16 cellular contexts compared by ENCODE assay signal in the genomic region with DNA sequence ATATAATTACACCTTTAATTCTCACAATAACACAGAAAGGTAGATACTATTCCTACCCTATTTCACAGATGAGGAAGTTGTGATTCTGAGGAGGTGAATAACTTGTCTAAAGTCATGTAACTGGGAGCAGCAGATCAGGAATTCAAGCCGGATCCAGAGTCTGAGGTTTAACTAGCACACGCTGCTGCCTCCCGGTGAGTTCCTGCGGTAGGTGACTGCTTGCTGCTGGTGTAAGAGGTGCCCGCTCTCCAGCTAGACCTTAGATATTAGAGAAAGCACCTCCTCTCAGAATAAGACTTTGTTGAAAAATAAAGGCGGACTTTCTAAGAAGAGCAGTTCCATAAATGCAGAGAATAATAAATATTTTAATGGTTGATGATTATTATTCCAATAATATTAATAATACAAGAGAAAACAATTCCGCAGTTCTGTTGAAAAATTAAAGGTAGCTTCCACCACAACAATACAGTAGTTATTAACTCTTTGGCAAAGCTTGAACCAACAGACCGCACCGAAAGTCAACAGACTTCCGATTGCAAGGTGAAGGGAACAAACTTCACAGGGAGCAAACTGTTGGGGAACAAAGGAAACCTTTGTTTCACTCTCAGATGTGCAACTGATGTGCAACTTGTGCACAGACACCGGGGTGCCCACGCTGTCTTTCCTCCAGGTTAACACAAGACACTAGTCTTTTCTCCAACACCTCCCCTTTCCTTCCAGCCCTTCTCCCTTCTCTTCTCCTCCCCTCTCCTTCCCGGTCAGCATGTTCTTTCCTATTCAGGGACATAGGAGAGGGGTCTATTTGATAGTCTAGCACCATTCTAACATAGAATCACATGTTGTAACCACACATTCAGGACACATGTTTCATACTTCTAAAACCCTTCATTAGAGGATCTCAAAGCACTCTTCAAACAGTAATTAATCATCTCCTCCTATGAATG.
DNase-seq lines count a peak whose midpoint lies in the region; ATAC-seq and TF ChIP-seq lines count a peak whose summit lies in the region.
"Had no signal": no experiment of that assay in that cellular context is flagged by ENCODE, and none has a peak within 500 bp of the region (broad histone marks: within the 10 kb centered on the region; RNA-seq: fewer than 3 reads in every experiment).

No MANE protein-coding gene starts in this region.

- POLR2A ChIA-PET in MCF 10A (lab: Yijun Ruan, JAX) = interaction anchor here (0.6 kb wide), 1 partner anchor 22 kb away, joined by 3 read pairs; no protein-coding TSS in a partner anchor
- POLR2A ChIA-PET in CD4-positive, alpha-beta memory T cell (lab: Charles Lee; ENCODE audit: partially characterized antibody) = no interaction called here

- H3K27ac Mint-ChIP-seq in MCF 10A (ENCODE audit: low read depth, unreplicated experiment) = no peak overlapping the region
- H3K27ac Mint-ChIP-seq in CD4-positive, alpha-beta memory T cell = peak overlapping the region in 1 of 7 donors; percentile 54
- H3K27ac Mint-ChIP-seq: activated CD8-positive, alpha-beta memory T cell treated with anti-CD3 and anti-CD28 coated beads, Interleukin-2, amount 10 ng/mL, durations not matched to agents 7 days and 5 days; T-helper 17 cell had no signal

- 9% methylated on average over 13 of the region's 13 CpGs for WGBS in mammary epithelial cell (ENCODE audit: low coverage, missing lambda C conversion rate)

- DNase-seq in mammary epithelial cell (peak; percentile 42), MCF 10A (ENCODE audit: unreplicated experiment) (no peak), mucosa of descending colon (peak in 2 of 3 donors; percentile 39 to 40), NCI-H510A (lab: John Stamatoyannopoulos, UW) (no peak), SKM-1 (lab: John Stamatoyannopoulos, UW; ENCODE audit: unreplicated experiment) (no peak)
- no peak for DNase-seq in CD4-positive, alpha-beta memory T cell
- DNase-seq: activated CD8-positive, alpha-beta memory T cell treated with anti-CD3 and anti-CD28 coated beads, Interleukin-2, amount 10 ng/mL, durations not matched to agents 7 days and 5 days; activated effector memory CD4-positive, alpha-beta T cell treated with Interleukin-2 at 50 U/mL for 16 hours; central memory CD4-positive, alpha-beta T cell; effector memory CD4-positive, alpha-beta T cell; islet precursor cell; NCI-H2171 treated with DMSO at 0.1 percent for 48 hours; right lobe of liver; stimulated activated CD4-positive, alpha-beta T cell treated with anti-CD3 and anti-CD28 coated beads, Interleukin-1b, Interleukin-23, amount 100 ng/mL, for 48 hours; T-helper 17 cell had no signal

- H3K36me3 ChIP-seq in mammary epithelial cell (ENCODE audit: insufficient read depth, low read length) = no peaks in the 10 kb centered on the region
- no peaks in the 10 kb centered on the region for H3K36me3 ChIP-seq in mucosa of descending colon (ENCODE audit: low read depth)
- no peaks in the 10 kb centered on the region for H3K36me3 ChIP-seq in CD4-positive, alpha-beta memory T cell (ENCODE audit: insufficient read depth, low read length)
- H3K36me3 ChIP-seq: right lobe of liver had no signal

- H2AFZ ChIP-seq in mammary epithelial cell (ENCODE audit: low read depth, low read length) = peak overlapping the region; percentile 82

- no peaks in the 10 kb centered on the region for H4K20me1 ChIP-seq in mammary epithelial cell (ENCODE audit: insufficient read depth, low read length)

- H3K4me2 ChIP-seq in mammary epithelial cell (ENCODE audit: insufficient read depth, low read depth, low read length) = peak overlapping the region; percentile 58

- H3K9me3 Mint-ChIP-seq in MCF 10A (ENCODE audit: unreplicated experiment) = no peaks in the 10 kb centered on the region
- H3K9me3 Mint-ChIP-seq in CD4-positive, alpha-beta memory T cell = peaks cover 0 to 3% (median 0%) of the 10 kb centered on the region in 8 donors

- no peak overlapping the region for H3K4me3 Mint-ChIP-seq in MCF 10A (ENCODE audit: unreplicated experiment)
- H3K4me3 Mint-ChIP-seq in CD4-positive, alpha-beta memory T cell = no peak overlapping the region
- H3K4me3 Mint-ChIP-seq: activated CD8-positive, alpha-beta memory T cell treated with anti-CD3 and anti-CD28 coated beads, Interleukin-2, amount 10 ng/mL, durations not matched to agents 7 days and 5 days; T-helper 17 cell had no signal

- dilution Hi-C loops in mammary epithelial cell (cut with HindIII; ENCODE audit: low sequenced_read_pairs) = no loop called here

- no TSS peak for BruUV-seq in mammary epithelial cell (replicated peaks; lab: Mats Ljungman, UMichigan)
- BruUV-seq in MCF 10A (replicated peaks; lab: Mats Ljungman, UMichigan) = no TSS peak

- peaks cover 3% of the 10 kb centered on the region for H3K27me3 Mint-ChIP-seq in MCF 10A (ENCODE audit: insufficient read depth, unreplicated experiment)
- no peaks in the 10 kb centered on the region for H3K27me3 Mint-ChIP-seq in CD4-positive, alpha-beta memory T cell
- H3K27me3 Mint-ChIP-seq: T-helper 17 cell had no signal

- CTCF ChIA-PET in mammary epithelial cell (lab: Charles Lee; ENCODE audit: low non-redundant PET) = interaction anchor here (0.6 kb wide), 1 partner anchor 26 kb away, joined by 5 read pairs; no protein-coding TSS in a partner anchor
- CTCF ChIA-PET in MCF 10A (lab: Yijun Ruan, JAX) = no interaction called here
- CTCF ChIA-PET in CD4-positive, alpha-beta memory T cell (lab: Charles Lee; ENCODE audit: partially characterized antibody) = no interaction called here

- intact Hi-C loops in mammary epithelial cell (cut with micrococcal nuclease) (loop anchor here (5.0 kb wide), 1 partner anchor 177 kb away; no protein-coding TSS in a partner anchor), MCF 10A (cut with micrococcal nuclease) (no loop called here), mucosa of descending colon (cut with DNase I, micrococcal nuclease) (no loop called here)
- intact Hi-C loops in CD4-positive, alpha-beta memory T cell (cut with micrococcal nuclease) = no loop called here

- H3K36me3 Mint-ChIP-seq in MCF 10A (ENCODE audit: insufficient read depth, unreplicated experiment) = no peaks in the 10 kb centered on the region
- no peaks in the 10 kb centered on the region for H3K36me3 Mint-ChIP-seq in CD4-positive, alpha-beta memory T cell
- H3K36me3 Mint-ChIP-seq: activated CD8-positive, alpha-beta memory T cell treated with anti-CD3 and anti-CD28 coated beads, Interleukin-2, amount 10 ng/mL, durations not matched to agents 7 days and 5 days had no signal

- peak in 1 of 2 donors; percentile 28 for TF ChIP-seq CTCF in mammary epithelial cell (conservative IDR thresholded peaks at IDR 0.05 in 1 of 2, IDR thresholded peaks at IDR 0.05 in 1 of 2; ENCODE audit: extremely low read depth in 1 of 2, insufficient read depth in 1 of 2, low read depth in 1 of 2, low read length in 2 of 2)
- no peak for TF ChIP-seq CTCF in MCF 10A (IDR thresholded peaks at IDR 0.05; ENCODE audit: unreplicated experiment)
- TF ChIP-seq CTCF in VCaP (conservative IDR thresholded peaks at IDR 0.05) = peak; percentile 38
- TF ChIP-seq CTCF in mucosa of descending colon (IDR thresholded peaks at IDR 0.05) = no peak

- H3K4me3 ChIP-seq in mammary epithelial cell (replicated peaks in 1 of 3; ENCODE audit: insufficient read depth in 1 of 3, low read depth in 2 of 3, low read length in 3 of 3) = no peak overlapping the region
- no peak overlapping the region for H3K4me3 ChIP-seq in mucosa of descending colon
- no peak overlapping the region for H3K4me3 ChIP-seq in CD4-positive, alpha-beta memory T cell (ENCODE audit: low read length in 2 of 2)
- H3K4me3 ChIP-seq: right lobe of liver had no signal

- H3K27me3 ChIP-seq in mammary epithelial cell (ENCODE audit: insufficient read depth, low read length) = no peaks in the 10 kb centered on the region
- no peaks in the 10 kb centered on the region for H3K27me3 ChIP-seq in CD4-positive, alpha-beta memory T cell (ENCODE audit: insufficient read depth, low read length)
- H3K27me3 ChIP-seq: right lobe of liver had no signal

- no peaks in the 10 kb centered on the region for H3K79me2 ChIP-seq in mammary epithelial cell (ENCODE audit: insufficient read depth, low read length)

- ATAC-seq in mucosa of descending colon = peak; percentile 85
- ATAC-seq: activated CD8-positive, alpha-beta memory T cell treated with anti-CD3 and anti-CD28 coated beads, Interleukin-2, amount 10 ng/mL, durations not matched to agents 7 days and 5 days; T-helper 17 cell had no signal

- H3K4me1 ChIP-seq in mammary epithelial cell (ENCODE audit: insufficient read depth, low read length) (peaks cover 18% of the 10 kb centered on the region), mucosa of descending colon (ENCODE audit: low read depth) (peaks cover 8% of the 10 kb centered on the region)
- H3K4me1 ChIP-seq in CD4-positive, alpha-beta memory T cell (ENCODE audit: insufficient read depth, low read length) = peaks cover 4% of the 10 kb centered on the region
- H3K4me1 ChIP-seq: right lobe of liver had no signal

- H3K9ac ChIP-seq in mammary epithelial cell (ENCODE audit: insufficient read depth, low read length) = peak overlapping the region; percentile 42

- peak overlapping the region; percentile 55 for H3K27ac ChIP-seq in mammary epithelial cell (ENCODE audit: insufficient read depth, low read depth, low read length)
- H3K27ac ChIP-seq in VCaP = no peak overlapping the region
- H3K27ac ChIP-seq in CD4-positive, alpha-beta memory T cell (ENCODE audit: low read depth, low read length) = no peak overlapping the region
- H3K27ac ChIP-seq: right lobe of liver had no signal

- H3K4me1 Mint-ChIP-seq in MCF 10A (ENCODE audit: insufficient read depth, unreplicated experiment) = no peaks in the 10 kb centered on the region
- H3K4me1 Mint-ChIP-seq in CD4-positive, alpha-beta memory T cell = peaks cover 0 to 8% (median 5%) of the 10 kb centered on the region in 4 donors

- in situ Hi-C loops in mammary epithelial cell (cut with MboI; ENCODE audit: low sequenced_read_pairs in 2 of 2) = no loop called here

- H3K9me3 ChIP-seq in mammary epithelial cell (replicated peaks; ENCODE audit: insufficient read depth, low read length) (no peaks in the 10 kb centered on the region), mucosa of descending colon (no peaks in the 10 kb centered on the region)
- no peaks in the 10 kb centered on the region for H3K9me3 ChIP-seq in CD4-positive, alpha-beta memory T cell (ENCODE audit: control insufficient read depth in 1 of 2, low read length in 2 of 2)
- H3K9me3 ChIP-seq: right lobe of liver had no signal

Comparison
In these comparisons a context has a peak if more than half of its experiments do, and no peak if none do; other contexts are left out.
1. DNase-seq: peak in mammary epithelial cell (single experiment) and mucosa of descending colon (2 of 3); none in MCF 10A (single experiment), NCI-H510A (single experiment), SKM-1 (single experiment) and CD4-positive, alpha-beta memory T cell (0 of 5).